In genomic region chr15:85330941-85331588, GRCh38 we compare ENCODE assay signal across 8 cellular contexts. TPM values are rescaled to one million over a fixed set of nuclear protein-coding genes. Genes with fewer than 3 reads are reported as not detected.
DNase-seq lines count a peak whose midpoint lies in the region; ATAC-seq and TF ChIP-seq lines count a peak whose summit lies in the region.

No MANE protein-coding gene starts in this region.

- H3K9me2 ChIP-seq in GM23338 (ENCODE audit: insufficient read depth): no peaks in the 10 kb centered on the region
- H3K9me2 ChIP-seq in SU-DHL-6 (replicated peaks; ENCODE audit: insufficient read depth, low read length): no peaks in the 10 kb centered on the region

- CTCF ChIA-PET in GM10248 (lab: Yijun Ruan, JAX): interaction anchor here (0.6 to 6.1 kb wide), 42 partner anchors 8 to 366 kb away, joined by 3 to 42 read pairs (median 4); partner anchors contain the start of gene AKAP13

- in situ Hi-C loops in gastrocnemius medialis (cut with MboI; ENCODE audit: low sequenced_read_pairs in 4 of 4): loop anchor here in 1 of 4 donors (5.0 kb wide), 1 partner anchor 81 kb away; no protein-coding TSS in a partner anchor

- H3K4me1 ChIP-seq in GM23338 (ENCODE audit: insufficient read depth) (peaks cover 11% of the 10 kb centered on the region; the same call in 1 of the 2 replicates), gastrocnemius medialis (peaks cover 20 to 22% of the 10 kb centered on the region in 2 donors)

- POLR2A ChIA-PET in GM10248 (lab: Yijun Ruan, JAX): interaction anchor here (0.6 to 0.9 kb wide), 3 partner anchors 18 to 49 kb away, joined by 3 to 5 read pairs (median 3); partner anchors contain the start of gene AKAP13

- H3K79me2 ChIP-seq in GM23338 (replicated peaks; ENCODE audit: insufficient read depth) (no peaks in the 10 kb centered on the region), SU-DHL-6 (ENCODE audit: insufficient read depth, low read length) (no peaks in the 10 kb centered on the region; the same call in 1 of the 2 replicates)

- H3K4me3 ChIP-seq in GM23338: no peak overlapping the region
- H3K4me3 ChIP-seq in SU-DHL-6 (ENCODE audit: insufficient read depth, low read length, poor library complexity, severe bottlenecking): peak overlapping the region; percentile 47
- no peak overlapping the region for H3K4me3 ChIP-seq in gastrocnemius medialis

- peak; percentile 97 for ATAC-seq in GM23338
- peak; percentile 94 for ATAC-seq in left ventricle myocardium superior
- peak; percentile 99 for ATAC-seq in gastrocnemius medialis

- no peaks in the 10 kb centered on the region for H3K9me3 ChIP-seq in SU-DHL-6 (ENCODE audit: insufficient read depth, low read length)
- H3K9me3 ChIP-seq in gastrocnemius medialis: no peaks in the 10 kb centered on the region

- DNase-seq in GM10248 (ENCODE audit: extremely low spot score) (peak; percentile 77), GM23338 (ENCODE audit: low spot score) (peak; percentile 93), Kasumi-1 (lab: John Stamatoyannopoulos, UW) (peak; percentile 98 to 99), left ventricle myocardium superior (peak; percentile 93), gastrocnemius medialis (peak; percentile 86 to 93), mesenteric fat pad (ENCODE audit: low spot score) (no peak)

- H3K27ac ChIP-seq in GM23338 (ENCODE audit: low read depth) (no peak overlapping the region), SU-DHL-6 (ENCODE audit: low read depth, low read length) (peak overlapping the region; percentile 96), adipose tissue (ENCODE audit: low read depth, low read length) (peak overlapping the region; percentile 70), gastrocnemius medialis (peak overlapping the region; percentile 68 to 82 (median 76))

- peak overlapping the region; percentile 58 for H3K9ac ChIP-seq in SU-DHL-6 (ENCODE audit: low read length)

- no peaks in the 10 kb centered on the region for H3F3A ChIP-seq in GM23338 (replicated peaks; ENCODE audit: low read depth)
- peaks cover 26% of the 10 kb centered on the region for H3F3A ChIP-seq in SU-DHL-6 (ENCODE audit: insufficient read depth)

- 29 to 42% (median 32%) methylated on average over 13 of the region's 13 CpGs for WGBS in adipose tissue, 3 donors

- no peaks in the 10 kb centered on the region for H3K36me3 Mint-ChIP-seq in GM23338 (ENCODE audit: low read depth)

- intact Hi-C loops in left ventricle myocardium superior (cut with micrococcal nuclease) (no loop called here), gastrocnemius medialis (cut with DNase I; ENCODE audit: low total_unique reads) (loop anchor here (1.0 to 10.0 kb wide), 6 partner anchors 34 to 394 kb away; partner anchors contain the start of gene AKAP13)

- no peaks in the 10 kb centered on the region for H3K9me3 Mint-ChIP-seq in GM23338

- H3K4me2 ChIP-seq in GM23338 (no peak overlapping the region), SU-DHL-6 (ENCODE audit: low read depth, low read length, poor library complexity, severe bottlenecking) (peak overlapping the region; percentile 91)

- H3K36me3 ChIP-seq in GM23338 (ENCODE audit: insufficient read depth) (no peaks in the 10 kb centered on the region), SU-DHL-6 (ENCODE audit: low read length) (no peaks in the 10 kb centered on the region), gastrocnemius medialis (no peaks in the 10 kb centered on the region)

- H4K20me1 ChIP-seq in GM23338 (replicated peaks; ENCODE audit: insufficient read depth) (no peaks in the 10 kb centered on the region), SU-DHL-6 (ENCODE audit: low read depth, low read length) (no peaks in the 10 kb centered on the region)

- peaks cover 25% of the 10 kb centered on the region for H3K4me1 Mint-ChIP-seq in GM23338

- H3K27ac Mint-ChIP-seq in GM23338: no peak overlapping the region

- no peak for TF ChIP-seq POLR2A in gastrocnemius medialis (IDR thresholded peaks at IDR 0.05)

- H3K27me3 Mint-ChIP-seq in GM23338 (ENCODE audit: insufficient read depth, low read depth, poor library complexity): peaks cover 2% of the 10 kb centered on the region

- H2AFZ ChIP-seq in GM23338 (peak overlapping the region; percentile 89), SU-DHL-6 (ENCODE audit: low read depth, low read length, severe bottlenecking) (peak overlapping the region; percentile 3)

- TF ChIP-seq CTCF in GM10248 (IDR thresholded peaks at IDR 0.05; ENCODE audit: control extremely low read depth, extremely low read depth, low read depth, missing control alignments): peak; percentile 94
- peak; percentile 70 to 90 for TF ChIP-seq CTCF in GM23338 (conservative IDR thresholded peaks at IDR 0.05; ENCODE audit: low read depth in 2 of 2)
- peak; percentile 93 for TF ChIP-seq CTCF in SU-DHL-6 (IDR thresholded peaks at IDR 0.05; ENCODE audit: insufficient read depth, low read length, poor library complexity, severe bottlenecking)
- TF ChIP-seq CTCF in gastrocnemius medialis (IDR thresholded peaks at IDR 0.05 in 4 of 5, conservative IDR thresholded peaks at IDR 0.05 in 1 of 5): peak; percentile 75 to 85 (median 76)

- H3K27me3 ChIP-seq in GM23338 (ENCODE audit: insufficient read depth) (no peaks in the 10 kb centered on the region), SU-DHL-6 (ENCODE audit: low read length) (no peaks in the 10 kb centered on the region), gastrocnemius medialis (no peaks in the 10 kb centered on the region)

- H3K4me3 Mint-ChIP-seq in GM23338: no peak overlapping the region

TF ChIP-seq in GM23338, 12 proteins besides CTCF, POLR2A, EP300 and RAD21 (continues in another document):
- TF ChIP-seq ZNF462 (CRISPR knock-in tag; IDR thresholded peaks at IDR 0.05): peak; percentile 76; the same call in 1 of the 2 replicates

RNA-seq across cellular contexts. Expression of gene AKAP13, which starts 49.3 kb away (rescaled TPM):
- total RNA-seq in GM23338 (2014; rRNA removed; shearing (Covaris generic)): 49.4 and 60.7 TPM in 2 replicates
- polyA plus RNA-seq in GM23338 (2016; fragmentation: Nextera tagmentation; extraction: Ambion mirVana): 40.3 and 46.2 TPM in 2 replicates
- polyA plus RNA-seq in adipose tissue: 10 to 100 TPM; 42.2 to 83.3 (median 49.0) TPM
- total RNA-seq in left ventricle myocardium superior: 284 TPM
- 100 to 1,000 TPM; 127 to 481 (median 172) TPM for total RNA-seq in gastrocnemius medialis
- total RNA-seq in mesenteric fat pad: 159 TPM
